ENCODE assay signal across 1 cellular context in genomic region chr6:111731404-111732195, GRCh38.
TF ChIP-seq lines count a peak whose summit lies in the region.

No MANE protein-coding gene starts in this region.

TF ChIP-seq in WTC11, 78 proteins besides CTCF, POLR2A, EP300 and RAD21 (continued from another document):
- TF ChIP-seq AR (CRISPR knock-in tag; IDR thresholded peaks at IDR 0.05) (no peak), ZNF281 (CRISPR knock-in tag; IDR thresholded peaks at IDR 0.05) (no peak)
